21 cellular contexts compared by ENCODE assay signal in the genomic region with DNA sequence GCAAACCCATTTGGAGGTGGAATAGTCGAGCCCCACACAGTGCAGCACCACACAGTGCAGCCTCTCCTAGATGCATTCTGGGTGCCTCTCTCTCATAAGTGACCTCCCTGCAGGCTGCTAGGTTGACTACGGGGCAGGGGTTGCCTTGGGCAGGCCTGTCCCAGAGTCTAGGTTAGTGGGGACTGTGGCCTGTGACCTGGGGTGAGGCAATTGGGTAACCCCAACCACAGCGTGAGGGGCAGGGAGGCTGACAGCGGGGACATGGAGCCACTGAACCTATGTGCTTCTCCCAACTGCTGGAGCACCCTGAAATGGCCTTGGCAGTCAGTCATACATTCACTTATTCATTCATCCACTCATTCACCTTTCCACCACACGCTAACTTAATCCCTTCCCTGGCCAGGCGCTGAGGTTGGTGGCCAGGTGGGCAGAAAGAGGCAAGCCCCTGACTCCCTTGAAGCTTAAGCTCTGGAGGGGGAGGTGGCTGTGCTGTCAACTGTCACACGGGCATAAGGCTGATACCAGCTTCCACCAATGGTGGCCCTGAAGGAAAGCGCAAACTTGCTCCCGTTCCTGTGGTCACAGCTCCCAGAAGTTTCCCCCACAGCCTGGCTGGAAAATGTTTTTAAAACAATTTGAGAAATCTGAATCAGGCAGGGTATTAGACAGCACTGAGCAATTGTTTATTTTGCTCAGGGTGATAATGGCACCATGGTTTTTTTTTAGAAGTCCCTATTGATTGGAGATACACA. TPM values are rescaled to one million over a fixed set of nuclear protein-coding genes. Genes with fewer than 3 reads are reported as not detected.
"Had no signal": no experiment of that assay in that cellular context is flagged by ENCODE, and none has a peak within 500 bp of the region (broad histone marks: within the 10 kb centered on the region; RNA-seq: fewer than 3 reads in every experiment).

No MANE protein-coding gene starts in this region.

- H3K9me3 Mint-ChIP-seq: nephron had no signal

- H3K4me3 ChIP-seq: heart right ventricle, lung, right atrium auricular region, sigmoid colon, skin epidermis, upper lobe of left lung, uterus had no signal

- DNase-seq: effector memory CD4-positive, alpha-beta T cell; heart right ventricle; hypothalamus; islet precursor cell; left ventricle myocardium superior; mesenchymal stem cell; midbrain; sigmoid colon; stimulated activated CD4-positive, alpha-beta T cell treated with anti-CD3 and anti-CD28 coated beads, Interleukin-12 subunit alpha, Interleukin-12 subunit beta, amount 100 ng/mL, for 4 hours; stimulated activated CD4-positive, alpha-beta T cell treated with anti-CD3 and anti-CD28 coated beads, Interleukin-2, amount 100 ng/mL, for 48 hours; stimulated activated naive CD4-positive, alpha-beta T cell treated with Interleukin-2 at 50 U/mL for 16 hours; upper lobe of left lung; uterus had no signal

- H3K4me3 Mint-ChIP-seq: nephron had no signal

- H3K27ac Mint-ChIP-seq: nephron had no signal

- H3K9me3 ChIP-seq: right atrium auricular region, sigmoid colon, upper lobe of left lung, uterus had no signal

- H3K4me1 Mint-ChIP-seq: nephron had no signal

- H3K36me3 ChIP-seq: heart right ventricle, right atrium auricular region, sigmoid colon, upper lobe of left lung, uterus had no signal

- H3K4me1 ChIP-seq: heart right ventricle, right atrium auricular region, sigmoid colon, upper lobe of left lung, uterus had no signal

- ATAC-seq: esophagus mucosa, heart right ventricle, left ventricle myocardium superior had no signal

- H3K27me3 ChIP-seq: right atrium auricular region, upper lobe of left lung, uterus had no signal

- H3K27ac ChIP-seq: heart right ventricle, right atrium auricular region, sigmoid colon, skin epidermis, upper lobe of left lung, uterus had no signal

RNA-seq across cellular contexts. Expression of a gene that starts 46.2 kb away (rescaled TPM):
- total RNA-seq: fibroblast of lung, glomerular endothelial cell, heart right ventricle, left ventricle myocardium superior, osteocyte, right atrium auricular region, sigmoid colon had no signal
- polyA plus RNA-seq: fibroblast of lung, heart right ventricle had no signal
